ENCODE assay signal across 9 cellular contexts in genomic region chr1:217482356-217483102, GRCh38.
DNase-seq lines count a peak whose midpoint lies in the region; ATAC-seq and TF ChIP-seq lines count a peak whose summit lies in the region.
"Had no signal": no experiment of that assay in that cellular context is flagged by ENCODE, and none has a peak within 500 bp of the region (broad histone marks: within the 10 kb centered on the region; RNA-seq: fewer than 3 reads in every experiment).

No MANE protein-coding gene starts in this region.

- TF ChIP-seq POLR2A in gastroesophageal sphincter (IDR thresholded peaks at IDR 0.05) = no peak

- DNase-seq in activated effector memory CD4-positive, alpha-beta T cell treated with anti-CD3 and anti-CD28 coated beads, Interleukin-2, amount 50 U/mL, for 16 hours = peak; percentile 71
- no peak for DNase-seq in activated effector memory CD4-positive, alpha-beta T cell treated with Interleukin-2 at 50 U/mL for 16 hours
- peak; percentile 42 for DNase-seq in SKM-1 treated with dmso at 0.1 percent for 144 hours (lab: John Stamatoyannopoulos, UW; ENCODE audit: unreplicated experiment)
- peak; percentile 81 for DNase-seq in fibroblast of peridontal ligament (ENCODE audit: extremely low read depth)
- no peak for DNase-seq in aorta
- no peak for DNase-seq in GM19238 (ENCODE audit: insufficient read length, low spot score)
- DNase-seq: upper lobe of left lung had no signal

- H3K27ac ChIP-seq in aorta (ENCODE audit: low read depth in 1 of 2, low read length in 2 of 2) = no peak overlapping the region
- H3K27ac ChIP-seq in gastroesophageal sphincter = no peak overlapping the region
- H3K27ac ChIP-seq: upper lobe of left lung had no signal

- intact Hi-C loops in aorta (cut with DNase I) = no loop called here

- TF ChIP-seq CTCF in gastroesophageal sphincter (IDR thresholded peaks at IDR 0.05) = no peak

- no peaks in the 10 kb centered on the region for H3K4me1 ChIP-seq in aorta (ENCODE audit: control insufficient read depth in 1 of 2, insufficient read depth in 2 of 2, low read length in 2 of 2)
- H3K4me1 ChIP-seq in gastroesophageal sphincter = no peaks in the 10 kb centered on the region
- H3K4me1 ChIP-seq: upper lobe of left lung had no signal

- H3K4me3 ChIP-seq in aorta (ENCODE audit: low read length in 2 of 2) (no peak overlapping the region), gastroesophageal sphincter (no peak overlapping the region)
- H3K4me3 ChIP-seq: upper lobe of left lung had no signal

- TF ChIP-seq EP300 in gastroesophageal sphincter (IDR thresholded peaks at IDR 0.05) = no peak

- 71 to 83% methylated on average over 3 of the region's 3 CpGs for WGBS in aorta, 2 donors
- 54 to 82% methylated on average over 3 of the region's 3 CpGs for WGBS in gastroesophageal sphincter (ENCODE audit: low coverage in 1 of 2), 2 donors

- ATAC-seq in HG03039 (IDR thresholded peaks at IDR 0.05; ENCODE audit: unreplicated experiment) (peak; percentile 98), aorta (ENCODE audit: low FRiP score) (peak; percentile 57), gastroesophageal sphincter (no peak)

- H3K9me3 ChIP-seq in aorta (ENCODE audit: control insufficient read depth, low read length) = peaks cover 1% of the 10 kb centered on the region
- H3K9me3 ChIP-seq in gastroesophageal sphincter = peaks cover 0 to 14% (median 0%) of the 10 kb centered on the region in 3 donors

- H3K27me3 ChIP-seq in aorta (ENCODE audit: control insufficient read depth in 1 of 2, insufficient read depth in 2 of 2, low read length in 1 of 2) (no peaks in the 10 kb centered on the region), gastroesophageal sphincter (no peaks in the 10 kb centered on the region)
- H3K27me3 ChIP-seq: upper lobe of left lung had no signal

- H3K36me3 ChIP-seq in aorta (ENCODE audit: control insufficient read depth in 1 of 2, insufficient read depth in 2 of 2, low read length in 1 of 2) (no peaks in the 10 kb centered on the region), gastroesophageal sphincter (peaks cover 0 to 48% of the 10 kb centered on the region in 2 donors)
- H3K36me3 ChIP-seq: upper lobe of left lung had no signal

Comparison
In these comparisons a context has a peak if more than half of its experiments do, and no peak if none do; other contexts are left out.
1. DNase-seq: peak in activated effector memory CD4-positive, alpha-beta T cell treated with anti-CD3 and anti-CD28 coated beads, Interleukin-2, amount 50 U/mL, for 16 hours (single experiment), SKM-1 treated with dmso at 0.1 percent for 144 hours (single experiment) and fibroblast of peridontal ligament (single experiment); none in activated effector memory CD4-positive, alpha-beta T cell treated with Interleukin-2 at 50 U/mL for 16 hours (single experiment), aorta (0 of 2) and GM19238 (single experiment).